ENCODE assay signal across 2 cellular contexts in the genomic region with DNA sequence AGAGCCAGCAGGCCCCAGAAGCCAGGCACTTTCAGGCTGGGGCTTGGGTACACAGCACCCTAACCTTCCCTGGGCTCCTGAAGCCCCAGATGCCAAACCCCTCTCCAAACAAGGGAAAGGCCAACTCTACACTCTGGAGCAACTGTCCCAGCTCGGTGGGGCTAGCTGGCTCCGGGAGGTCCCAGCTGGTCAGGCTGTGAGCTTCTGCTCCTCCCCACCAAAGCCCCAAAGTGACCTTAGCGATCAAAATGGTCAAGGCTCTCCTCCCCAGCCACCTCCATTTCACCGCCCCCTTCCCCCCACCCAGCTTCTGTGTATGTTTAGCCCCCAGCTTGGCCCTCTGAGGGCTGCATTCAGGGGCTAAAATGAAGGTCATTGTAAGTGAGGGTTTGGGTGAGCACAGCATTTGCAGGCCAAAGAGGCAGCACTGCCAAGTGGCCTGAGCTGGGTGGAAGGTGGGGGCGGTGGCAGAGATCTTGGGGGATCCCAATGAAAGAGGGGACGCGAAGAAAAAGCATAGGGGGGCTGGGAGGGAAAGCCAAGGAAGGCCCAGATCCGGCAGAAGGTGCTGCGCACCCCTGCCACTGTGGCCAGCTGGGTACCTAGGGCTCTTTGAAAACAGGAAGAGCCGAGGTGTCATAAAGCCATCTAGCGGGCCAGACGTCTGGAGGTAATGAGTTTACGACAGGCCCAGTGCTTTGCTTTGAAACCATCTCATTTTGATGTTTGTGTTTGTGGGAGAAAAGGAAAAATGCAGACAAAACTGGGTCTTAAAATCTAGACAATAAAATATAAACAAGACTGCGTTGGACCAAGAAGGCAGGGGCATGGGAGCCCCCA.
A peak's percentile ranks its signal among the peaks of the same experiment; 100 is the strongest.
TF ChIP-seq lines count a peak whose summit lies in the region.

No MANE protein-coding gene starts in this region.

TF ChIP-seq in HEK293, 187 proteins besides CTCF, POLR2A, EP300 and RAD21 (continues in another document):
- no peak for TF ChIP-seq ZNF571 (tag by site-specific recombination; IDR thresholded peaks at IDR 0.05)
- TF ChIP-seq, protein P1, sequence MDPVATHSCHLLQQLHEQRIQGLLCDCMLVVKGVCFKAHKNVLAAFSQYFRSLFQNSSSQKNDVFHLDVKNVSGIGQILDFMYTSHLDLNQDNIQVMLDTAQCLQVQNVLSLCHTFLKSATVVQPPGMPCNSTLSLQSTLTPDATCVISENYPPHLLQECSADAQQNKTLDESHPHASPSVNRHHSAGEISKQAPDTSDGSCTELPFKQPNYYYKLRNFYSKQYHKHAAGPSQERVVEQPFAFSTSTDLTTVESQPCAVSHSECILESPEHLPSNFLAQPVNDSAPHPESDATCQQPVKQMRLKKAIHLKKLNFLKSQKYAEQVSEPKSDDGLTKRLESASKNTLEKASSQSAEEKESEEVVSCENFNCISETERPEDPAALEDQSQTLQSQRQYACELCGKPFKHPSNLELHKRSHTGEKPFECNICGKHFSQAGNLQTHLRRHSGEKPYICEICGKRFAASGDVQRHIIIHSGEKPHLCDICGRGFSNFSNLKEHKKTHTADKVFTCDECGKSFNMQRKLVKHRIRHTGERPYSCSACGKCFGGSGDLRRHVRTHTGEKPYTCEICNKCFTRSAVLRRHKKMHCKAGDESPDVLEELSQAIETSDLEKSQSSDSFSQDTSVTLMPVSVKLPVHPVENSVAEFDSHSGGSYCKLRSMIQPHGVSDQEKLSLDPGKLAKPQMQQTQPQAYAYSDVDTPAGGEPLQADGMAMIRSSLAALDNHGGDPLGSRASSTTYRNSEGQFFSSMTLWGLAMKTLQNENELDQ (tag by site-specific recombination; IDR thresholded peaks at IDR 0.05; ENCODE audit: low read depth) = no peak
- no peak for TF ChIP-seq ZNF645 (tag by site-specific recombination; IDR thresholded peaks at IDR 0.05)
- TF ChIP-seq ZNF596 (tag by site-specific recombination; IDR thresholded peaks at IDR 0.05) = no peak
- TF ChIP-seq ZNF473 (tag by site-specific recombination; IDR thresholded peaks at IDR 0.05) = no peak
- TF ChIP-seq ZBTB10 (tag by site-specific recombination; IDR thresholded peaks at IDR 0.05) = no peak
- TF ChIP-seq KLF16 (tag by site-specific recombination; IDR thresholded peaks at IDR 0.05) = no peak
- no peak for TF ChIP-seq ZNF837 (tag by site-specific recombination; IDR thresholded peaks at IDR 0.05)
- 0 out of 2 replicates have a peak, but pooled peaks have one; percentile 11 for TF ChIP-seq ZNF366 (tag by site-specific recombination; conservative IDR thresholded peaks at IDR 0.05)
- TF ChIP-seq GLIS1 (tag by site-specific recombination; IDR thresholded peaks at IDR 0.05) = peak; percentile 69
- no peak for TF ChIP-seq ZBTB7A (tag by site-specific recombination; IDR thresholded peaks at IDR 0.05; ENCODE audit: low read depth)
- no peak for TF ChIP-seq BCL6B (tag by site-specific recombination; IDR thresholded peaks at IDR 0.05)
- TF ChIP-seq ZNF140 (tag by site-specific recombination; IDR thresholded peaks at IDR 0.05) = no peak
- no peak for TF ChIP-seq ZNF624 (tag by site-specific recombination; IDR thresholded peaks at IDR 0.05)

TF ChIP-seq in K562, 482 proteins besides CTCF, POLR2A, EP300 and RAD21:
- TF ChIP-seq, protein P2, sequence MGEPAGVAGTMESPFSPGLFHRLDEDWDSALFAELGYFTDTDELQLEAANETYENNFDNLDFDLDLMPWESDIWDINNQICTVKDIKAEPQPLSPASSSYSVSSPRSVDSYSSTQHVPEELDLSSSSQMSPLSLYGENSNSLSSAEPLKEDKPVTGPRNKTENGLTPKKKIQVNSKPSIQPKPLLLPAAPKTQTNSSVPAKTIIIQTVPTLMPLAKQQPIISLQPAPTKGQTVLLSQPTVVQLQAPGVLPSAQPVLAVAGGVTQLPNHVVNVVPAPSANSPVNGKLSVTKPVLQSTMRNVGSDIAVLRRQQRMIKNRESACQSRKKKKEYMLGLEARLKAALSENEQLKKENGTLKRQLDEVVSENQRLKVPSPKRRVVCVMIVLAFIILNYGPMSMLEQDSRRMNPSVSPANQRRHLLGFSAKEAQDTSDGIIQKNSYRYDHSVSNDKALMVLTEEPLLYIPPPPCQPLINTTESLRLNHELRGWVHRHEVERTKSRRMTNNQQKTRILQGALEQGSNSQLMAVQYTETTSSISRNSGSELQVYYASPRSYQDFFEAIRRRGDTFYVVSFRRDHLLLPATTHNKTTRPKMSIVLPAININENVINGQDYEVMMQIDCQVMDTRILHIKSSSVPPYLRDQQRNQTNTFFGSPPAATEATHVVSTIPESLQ (CRISPR knock-in tag; IDR thresholded peaks at IDR 0.05) = no peak
- TF ChIP-seq PYGO2 (tag; IDR thresholded peaks at IDR 0.05) (no peak), ZNF174 (CRISPR knock-in tag; IDR thresholded peaks at IDR 0.05) (no peak), SPI1 (IDR thresholded peaks at IDR 0.05; ENCODE audit: borderline replicate concordance, low read depth, low read length) (peak; percentile 38; the same call in 1 of the 2 replicates), RBM15 (IDR thresholded peaks at IDR 0.05; ENCODE audit: insufficient read depth, low read length) (no peak), TAL1 (IDR thresholded peaks at IDR 0.05) (no peak), SAFB (IDR thresholded peaks at IDR 0.05; ENCODE audit: borderline replicate concordance, low read depth, low read length) (no peak)
